In genomic region chr12:77204055-77204454, GRCh38 we compare ENCODE assay signal across 17 cellular contexts.
DNase-seq lines count a peak whose midpoint lies in the region; ATAC-seq and TF ChIP-seq lines count a peak whose summit lies in the region.
"Had no signal": no experiment of that assay in that cellular context is flagged by ENCODE, and none has a peak within 500 bp of the region (broad histone marks: within the 10 kb centered on the region; RNA-seq: fewer than 3 reads in every experiment).

No MANE protein-coding gene starts in this region.

- ATAC-seq in GM21528 (IDR thresholded peaks at IDR 0.05; ENCODE audit: low FRiP score, unreplicated experiment) = no peak
- ATAC-seq: stimulated activated naive CD8-positive, alpha-beta T cell treated with anti-CD3 and anti-CD28 coated beads, Interleukin-15, amount 100 ng/mL, for 72 hours had no signal

- H3K4me1 Mint-ChIP-seq in Calu3 (ENCODE audit: low read depth, unreplicated experiment) = no peaks in the 10 kb centered on the region
- H3K4me1 Mint-ChIP-seq: activated B cell treated with CpG ODN at 0.5 μM for 24 hours; stimulated activated naive CD8-positive, alpha-beta T cell treated with anti-CD3 and anti-CD28 coated beads, Interleukin-15, amount 100 ng/mL, for 72 hours had no signal

- H3K4me3 Mint-ChIP-seq in Calu3 (ENCODE audit: low read depth, unreplicated experiment) = no peak overlapping the region
- H3K4me3 Mint-ChIP-seq: activated B cell treated with CpG ODN at 0.5 μM for 24 hours; stimulated activated naive CD8-positive, alpha-beta T cell treated with anti-CD3 and anti-CD28 coated beads, Interleukin-15, amount 100 ng/mL, for 72 hours had no signal

- H3K27me3 Mint-ChIP-seq in Calu3 (ENCODE audit: unreplicated experiment) = no peaks in the 10 kb centered on the region
- H3K27me3 Mint-ChIP-seq: activated B cell treated with CpG ODN at 0.5 μM for 24 hours; stimulated activated naive CD8-positive, alpha-beta T cell treated with anti-CD3 and anti-CD28 coated beads, Interleukin-15, amount 100 ng/mL, for 72 hours had no signal

- CTCF ChIA-PET in Calu3 (lab: Charles Lee) = interaction anchor here (1.0 kb wide), 1 partner anchor 121 kb away, joined by 3 read pairs; no protein-coding TSS in a partner anchor

- BruUV-seq in Calu3 (replicated peaks; lab: Mats Ljungman, UMichigan) = no TSS peak

- no peaks in the 10 kb centered on the region for H3K9me3 Mint-ChIP-seq in Calu3 (ENCODE audit: low read depth, unreplicated experiment)
- H3K9me3 Mint-ChIP-seq: activated B cell treated with CpG ODN at 0.5 μM for 24 hours had no signal

- intact Hi-C loops in Calu3 (cut with micrococcal nuclease; ENCODE audit: unreplicated experiment) = no loop called here

- TF ChIP-seq CTCF in Calu3 (IDR thresholded peaks at IDR 0.05; ENCODE audit: unreplicated experiment) (no peak), fibroblast of pulmonary artery (IDR thresholded peaks at IDR 0.05; ENCODE audit: low read length, missing control alignments) (peak; percentile 41)

- no peak overlapping the region for H3K4me3 ChIP-seq in fibroblast of pulmonary artery (replicated peaks; ENCODE audit: low read depth, low read length)
- H3K4me3 ChIP-seq: SJCRH30 had no signal

- DNase-seq in Calu3 (peak; percentile 14), H4 (ENCODE audit: low spot score) (peak; percentile 25), RPMI7951 (ENCODE audit: low read depth) (peak; percentile 13), fibroblast of pulmonary artery (ENCODE audit: low read depth) (peak; percentile 31), NCI-H1048 (lab: John Stamatoyannopoulos, UW) (no peak)
- DNase-seq in stimulated activated CD4-positive, alpha-beta T cell treated with anti-CD3 and anti-CD28 coated beads, Interleukin-4, amount 100 ng/mL, for 4 hours = no peak
- no peak for DNase-seq in stimulated activated CD4-positive, alpha-beta T cell treated with anti-CD3 and anti-CD28 coated beads, Interleukin-1b, Interleukin-23, amount 100 ng/mL, for 48 hours
- DNase-seq: activated B cell treated with CpG ODN at 0.5 μM for 24 hours; activated T-cell treated with anti-CD3 and anti-CD28 coated beads for 4 hours; C1 segment of cervical spinal cord; hypothalamus; KBM-7; NCI-H345; stimulated activated CD4-positive, alpha-beta T cell treated with anti-CD3 and anti-CD28 coated beads, Interleukin-4, amount 100 ng/mL, for 24 hours; stimulated activated naive CD8-positive, alpha-beta T cell treated with anti-CD3 and anti-CD28 coated beads, Interleukin-15, amount 100 ng/mL, for 72 hours had no signal

- H3K36me3 Mint-ChIP-seq in Calu3 (ENCODE audit: insufficient read depth, unreplicated experiment) = no peaks in the 10 kb centered on the region

- H3K27ac Mint-ChIP-seq in Calu3 (ENCODE audit: unreplicated experiment) = no peak overlapping the region
- H3K27ac Mint-ChIP-seq: activated B cell treated with CpG ODN at 0.5 μM for 24 hours had no signal

Comparison
In these comparisons a context has a peak if more than half of its experiments do, and no peak if none do; other contexts are left out.
1. DNase-seq: peak in Calu3 (single experiment), H4 (single experiment), RPMI7951 (single experiment) and fibroblast of pulmonary artery (single experiment); none in NCI-H1048 (single experiment), stimulated activated CD4-positive, alpha-beta T cell treated with anti-CD3 and anti-CD28 coated beads, Interleukin-4, amount 100 ng/mL, for 4 hours (0 of 2) and stimulated activated CD4-positive, alpha-beta T cell treated with anti-CD3 and anti-CD28 coated beads, Interleukin-1b, Interleukin-23, amount 100 ng/mL, for 48 hours (single experiment).